27 cellular contexts compared by ENCODE assay signal in the genomic region with DNA sequence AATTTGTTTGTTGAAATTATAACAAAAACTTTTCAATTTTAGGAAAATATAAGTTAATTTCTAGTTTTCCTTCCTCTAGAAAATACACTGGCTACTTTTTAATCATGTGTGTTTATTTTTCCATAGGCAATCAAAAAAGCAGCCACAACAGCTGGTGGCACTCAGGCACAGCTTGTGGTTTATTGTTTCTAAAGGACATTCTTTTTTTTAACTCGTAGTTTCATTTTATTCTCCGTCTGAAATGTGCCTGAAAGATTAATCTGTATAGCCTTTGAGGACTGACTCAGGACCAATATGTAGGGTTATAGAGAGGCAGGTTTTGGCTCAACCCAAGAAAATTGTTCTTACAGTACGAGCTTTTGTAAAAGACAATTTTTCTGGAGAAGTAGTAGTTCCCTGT. TPM values are rescaled to one million over a fixed set of nuclear protein-coding genes. Genes with fewer than 3 reads are reported as not detected.
DNase-seq lines count a peak whose midpoint lies in the region; ATAC-seq and TF ChIP-seq lines count a peak whose summit lies in the region.
"Had no signal": no experiment of that assay in that cellular context is flagged by ENCODE, and none has a peak within 500 bp of the region (broad histone marks: within the 10 kb centered on the region; RNA-seq: fewer than 3 reads in every experiment).

No MANE protein-coding gene starts in this region.

- peak overlapping the region; percentile 50; the same call in 1 of the 2 replicates for H3K27ac ChIP-seq in IMR-90 (ENCODE audit: insufficient read depth, low read length)
- H3K27ac ChIP-seq in OCI-LY7 (ENCODE audit: low read depth, low read length, poor library complexity, severe bottlenecking), result no peak overlapping the region
- no peak overlapping the region for H3K27ac ChIP-seq in mesenchymal stem cell (ENCODE audit: low read length, poor library complexity, severe bottlenecking)
- H3K27ac ChIP-seq in GM23248, result no peak overlapping the region
- H3K27ac ChIP-seq: epithelial cell of prostate, gastroesophageal sphincter, uterus, VCaP had no signal

- peak overlapping the region; percentile 9; the same call in 1 of the 2 replicates for H3K4me2 ChIP-seq in IMR-90 (ENCODE audit: low read depth, low read length)
- H3K4me2 ChIP-seq in OCI-LY7 (ENCODE audit: low read length), result 0 out of 2 replicates have a peak overlapping the region, but pooled peaks have one; percentile 11
- no peak overlapping the region for H3K4me2 ChIP-seq in mesenchymal stem cell (ENCODE audit: low read length, poor library complexity, severe bottlenecking)
- H3K4me2 ChIP-seq in GM23248 (ENCODE audit: unreplicated experiment), result no peak overlapping the region
- H3K4me2 ChIP-seq: GM23338 had no signal

- H2AFZ ChIP-seq in IMR-90 (replicated peaks; ENCODE audit: low read length, poor library complexity), result no peak overlapping the region
- H2AFZ ChIP-seq in OCI-LY7 (ENCODE audit: low read length), result no peak overlapping the region
- H2AFZ ChIP-seq in mesenchymal stem cell (ENCODE audit: low read depth, low read length), result no peak overlapping the region
- H2AFZ ChIP-seq in GM23248, result no peak overlapping the region
- H2AFZ ChIP-seq: GM23338 had no signal

- H4K8ac ChIP-seq in IMR-90 (ENCODE audit: low read depth in 2 of 2, low read length in 2 of 2) (no peak overlapping the region), mesenchymal stem cell (ENCODE audit: low read length) (no peak overlapping the region)

- peaks cover 18% of the 10 kb centered on the region for H3K36me3 ChIP-seq in IMR-90 (ENCODE audit: control insufficient read depth, insufficient read depth, low read length)
- peaks cover 64% of the 10 kb centered on the region for H3K36me3 ChIP-seq in OCI-LY7 (ENCODE audit: insufficient read depth, low read length)
- peaks cover 16 to 83% of the 10 kb centered on the region in 2 experiments for H3K36me3 ChIP-seq in mesenchymal stem cell (ENCODE audit: control insufficient read depth in 1 of 2, insufficient read depth in 2 of 2, low read depth in 1 of 2, low read length in 2 of 2)
- peaks cover 21% of the 10 kb centered on the region; the same call in 1 of the 2 replicates for H3K36me3 ChIP-seq in GM23248 (ENCODE audit: low read depth)
- H3K36me3 ChIP-seq: uterus had no signal

- no peaks in the 10 kb centered on the region for H3K9me2 ChIP-seq in OCI-LY7 (ENCODE audit: insufficient read depth, low read length)
- no peaks in the 10 kb centered on the region for H3K9me2 ChIP-seq in GM23248 (ENCODE audit: insufficient read depth)

- DNase-seq in AG08396 (ENCODE audit: low spot score) (peak; percentile 20), IMR-90 (peak; percentile 43), OCI-LY7 (ENCODE audit: low spot score) (peak; percentile 14), mesenchymal stem cell (peak; percentile 54), NCI-H1105 treated with DMSO at 0.1 percent for 48 hours (lab: John Stamatoyannopoulos, UW) (no peak), GM23248 (no peak), HUDEP-2 (lab: John Stamatoyannopoulos, UW; ENCODE audit: unreplicated experiment in 76 of 76) (no peak)
- DNase-seq in activated CD4-positive, alpha-beta T cell treated with anti-CD3 and anti-CD28 coated beads for 1 hour, result no peak
- DNase-seq: activated CD4-positive, alpha-beta T cell treated with anti-CD3 and anti-CD28 coated beads, Interleukin-2, amount 50 U/mL, for 48 hours; activated naive CD4-positive, alpha-beta T cell treated with Interleukin-2 at 50 U/mL for 16 hours; caudate nucleus; CD4-positive, CD25-positive, alpha-beta regulatory T cell; DMS153; Karpas-422; kidney glomerular epithelial cell; mesendoderm; NCI-H1436 treated with DMSO at 0.1 percent for 48 hours; posterior cingulate gyrus; small intestine; stimulated activated CD4-positive, alpha-beta T cell treated with anti-CD3 and anti-CD28 coated beads, Interleukin-4, amount 100 ng/mL, for 1 hour; T-helper 1 cell; uterus had no signal

- dilution Hi-C loops in IMR-90 (cut with HindIII; ENCODE audit: low sequenced_read_pairs, unreplicated experiment), result no loop called here

- POLR2A ChIA-PET in IMR-90 (lab: Charles Lee; ENCODE audit: unreplicated experiment), result no interaction called here
- POLR2A ChIA-PET in OCI-LY7 (lab: Charles Lee), result no interaction called here

- H4K91ac ChIP-seq in IMR-90 (ENCODE audit: insufficient read depth, low read depth, low read length), result no peak overlapping the region
- H4K91ac ChIP-seq in mesenchymal stem cell (ENCODE audit: low read length), result no peak overlapping the region

- TF ChIP-seq POLR2A in IMR-90 (IDR thresholded peaks at IDR 0.05; ENCODE audit: low read depth, low read length), result no peak

- H4K20me1 ChIP-seq in IMR-90 (ENCODE audit: insufficient read depth, low read length), result no peaks in the 10 kb centered on the region
- no peaks in the 10 kb centered on the region for H4K20me1 ChIP-seq in OCI-LY7 (ENCODE audit: insufficient read depth, low read length)
- H4K20me1 ChIP-seq in GM23248 (ENCODE audit: insufficient read depth), result no peaks in the 10 kb centered on the region

- no peak overlapping the region for H3K4ac ChIP-seq in IMR-90 (ENCODE audit: low read depth, low read length)
- H3K4ac ChIP-seq in mesenchymal stem cell (ENCODE audit: low read depth in 1 of 2, low read length in 2 of 2), result no peak overlapping the region

- TF ChIP-seq CTCF in IMR-90 (conservative IDR thresholded peaks at IDR 0.05; ENCODE audit: low read depth, low read length), result no peak
- no peak for TF ChIP-seq CTCF in OCI-LY7 (conservative IDR thresholded peaks at IDR 0.05; ENCODE audit: low read length)

- no peak overlapping the region for H3K14ac ChIP-seq in IMR-90 (replicated peaks; ENCODE audit: low read depth, low read length)
- no peak overlapping the region for H3K14ac ChIP-seq in mesenchymal stem cell (ENCODE audit: low read length in 2 of 2)

- H2AK9ac ChIP-seq in IMR-90 (replicated peaks; ENCODE audit: low read depth, low read length, poor library complexity), result no peak overlapping the region

- no peak overlapping the region for H4K5ac ChIP-seq in IMR-90 (ENCODE audit: low read depth, low read length)

- no peak for TF ChIP-seq RAD21 in IMR-90 (IDR thresholded peaks at IDR 0.05; ENCODE audit: low read length)

- H3K4me1 ChIP-seq in IMR-90 (ENCODE audit: control insufficient read depth, insufficient read depth, low read length) (peaks cover 10% of the 10 kb centered on the region), OCI-LY7 (ENCODE audit: insufficient read depth, low read length, poor library complexity, severe bottlenecking) (peaks cover 7% of the 10 kb centered on the region), mesenchymal stem cell (ENCODE audit: control insufficient read depth, insufficient read depth, low read depth, low read length) (no peaks in the 10 kb centered on the region), GM23248 (ENCODE audit: insufficient read depth) (no peaks in the 10 kb centered on the region)
- H3K4me1 ChIP-seq: uterus had no signal

- no peak overlapping the region for H2BK12ac ChIP-seq in mesenchymal stem cell (ENCODE audit: low read length in 2 of 2)

- BruUV-seq in IMR-90 (replicated peaks; lab: Mats Ljungman, UMichigan), result no TSS peak
- no TSS peak for BruUV-seq in OCI-LY7 (replicated peaks; lab: Mats Ljungman, UMichigan)

- H3K79me2 ChIP-seq in OCI-LY7 (ENCODE audit: insufficient read depth, low read depth, low read length) (no peaks in the 10 kb centered on the region), GM23248 (ENCODE audit: insufficient read depth) (no peaks in the 10 kb centered on the region)

- in situ Hi-C loops in IMR-90 (cut with MboI; ENCODE audit: low sequenced_read_pairs), result no loop called here
- in situ Hi-C loops in GM23248 (cut with MboI), result no loop called here

- ATAC-seq in IMR-90 (ENCODE audit: low read depth), result peak; percentile 53
- ATAC-seq: gastroesophageal sphincter, GM23338, Right ventricle myocardium inferior had no signal

- H3K27me3 ChIP-seq in IMR-90 (ENCODE audit: control insufficient read depth, insufficient read depth, low read length), result no peaks in the 10 kb centered on the region
- no peaks in the 10 kb centered on the region for H3K27me3 ChIP-seq in mesenchymal stem cell (ENCODE audit: control insufficient read depth in 1 of 2, insufficient read depth in 1 of 2, low read length in 2 of 2)
- H3K27me3 ChIP-seq in GM23248 (replicated peaks; ENCODE audit: insufficient read depth), result no peaks in the 10 kb centered on the region
- H3K27me3 ChIP-seq: gastroesophageal sphincter, uterus had no signal

- H2BK120ac ChIP-seq in IMR-90 (ENCODE audit: low read depth, low read length) (no peak overlapping the region), mesenchymal stem cell (ENCODE audit: low read depth, low read length) (no peak overlapping the region)

- H3K9me3 ChIP-seq in IMR-90 (ENCODE audit: control insufficient read depth, insufficient read depth, low read length) (no peaks in the 10 kb centered on the region), OCI-LY7 (ENCODE audit: low read length) (no peaks in the 10 kb centered on the region), mesenchymal stem cell (ENCODE audit: control insufficient read depth, low read length) (no peaks in the 10 kb centered on the region), GM23248 (ENCODE audit: low read depth) (no peaks in the 10 kb centered on the region)
- H3K9me3 ChIP-seq: gastroesophageal sphincter, uterus had no signal

- H2BK5ac ChIP-seq in IMR-90 (ENCODE audit: low read depth, low read length, poor library complexity, severe bottlenecking) (no peak overlapping the region), mesenchymal stem cell (ENCODE audit: low read depth, low read length, poor library complexity, severe bottlenecking) (no peak overlapping the region)

- no CpG with 5 or more reads among the region's 3 CpGs for WGBS in IMR-90 (ENCODE audit: extremely low coverage in 2 of 2, insufficient read length in 1 of 2), 2 experiments
- WGBS in mesenchymal stem cell, result 86% methylated on average over 3 of the region's 3 CpGs
- WGBS in GM23248 (ENCODE audit: low coverage in 1 of 2, low lambda C conversion rate in 2 of 2, missing lambda C conversion rate in 2 of 2), 2 experiments, result 63 to 64% methylated on average over 3 of the region's 3 CpGs

- H3K9ac ChIP-seq in IMR-90 (ENCODE audit: low read depth, low read length) (no peak overlapping the region), mesenchymal stem cell (ENCODE audit: low read length) (no peak overlapping the region), GM23248 (no peak overlapping the region)

- H2BK15ac ChIP-seq in IMR-90 (ENCODE audit: low read depth, low read length) (no peak overlapping the region), mesenchymal stem cell (ENCODE audit: low read depth, poor library complexity, severe bottlenecking) (no peak overlapping the region)

- no peak overlapping the region for H3K56ac ChIP-seq in IMR-90 (ENCODE audit: extremely low read depth, insufficient read depth, low read length)

- H3K79me1 ChIP-seq in IMR-90 (ENCODE audit: low read depth in 1 of 2, low read length in 2 of 2), result peaks cover 0 to 4% of the 10 kb centered on the region in 2 experiments; a peak in 1 of 4 replicates
- peaks cover 2% of the 10 kb centered on the region for H3K79me1 ChIP-seq in mesenchymal stem cell (replicated peaks; ENCODE audit: low read length, poor library complexity, severe bottlenecking)

- H2AK5ac ChIP-seq in IMR-90 (ENCODE audit: low read depth, low read length) (no peak overlapping the region), mesenchymal stem cell (ENCODE audit: low read length, severe bottlenecking) (no peak overlapping the region)

- H2BK20ac ChIP-seq in IMR-90 (ENCODE audit: low read depth, low read length), result no peak overlapping the region

- CTCF ChIA-PET in IMR-90 (lab: Yijun Ruan, JAX) (interaction anchor here (0.5 to 1.0 kb wide), 2 partner anchors 55 to 83 kb away, joined by 3 to 4 read pairs; no protein-coding TSS in a partner anchor), OCI-LY7 (lab: Charles Lee; ENCODE audit: unreplicated experiment) (no interaction called here)

- H3K23ac ChIP-seq in IMR-90 (ENCODE audit: low read depth, low read length) (no peak overlapping the region), mesenchymal stem cell (ENCODE audit: low read length in 2 of 2) (no peak overlapping the region)

- no peak overlapping the region for H3K18ac ChIP-seq in IMR-90 (ENCODE audit: low read depth, low read length)
- H3K18ac ChIP-seq in mesenchymal stem cell (ENCODE audit: low read depth in 1 of 2, low read length in 2 of 2), result no peak overlapping the region

- H3K4me3 ChIP-seq in IMR-90 (ENCODE audit: insufficient read depth, low read depth, low read length) (no peak overlapping the region), OCI-LY7 (ENCODE audit: low read depth, low read length, poor library complexity, severe bottlenecking) (no peak overlapping the region), mesenchymal stem cell (ENCODE audit: insufficient read depth in 1 of 2, low read depth in 1 of 2, low read length in 2 of 2) (no peak overlapping the region), GM23248 (no peak overlapping the region)
- H3K4me3 ChIP-seq: gastroesophageal sphincter, GM23338, uterus had no signal

- H3F3A ChIP-seq in GM23248 (ENCODE audit: insufficient read depth), result no peaks in the 10 kb centered on the region

- intact Hi-C loops in IMR-90 (cut with micrococcal nuclease) (loop anchor here (1.0 kb wide), 1 partner anchor 20 kb away; no protein-coding TSS in a partner anchor), OCI-LY7 (cut with micrococcal nuclease; ENCODE audit: unreplicated experiment) (no loop called here)

- 0 out of 2 replicates have a peak, but pooled peaks cover 3% of the 10 kb centered on the region for H3K9me1 ChIP-seq in IMR-90 (ENCODE audit: insufficient read depth, low read length)

RNA-seq across cellular contexts. Expression of a gene that starts 20.6 kb away (rescaled TPM):
- total RNA-seq in IMR-90 (2012; rRNA removed) (54.8 and 68.3 TPM in 2 replicates), OCI-LY7 (2022) (29.7 and 30.1 TPM in 2 replicates)
- polyA plus RNA-seq in IMR-90 (2012; rRNA removed) (22.5 and 28.6 TPM in 2 replicates), GM23248 (2016; fragmentation: Nextera tagmentation; extraction: Ambion mirVana) (56.6 and 57.1 TPM in 2 replicates)
- 17.3 and 22.0 TPM in 2 replicates for polyA plus RNA-seq in IMR-90 (2012; cell fraction: cytosol; rRNA removed)
- polyA plus RNA-seq in IMR-90 (2012; cell fraction: nucleus; rRNA removed; ENCODE audit: low replicate concordance), result 23.2 and 62.6 TPM in 2 replicates
- 17.2 and 19.8 TPM in 2 replicates for total RNA-seq in OCI-LY7 (2014; rRNA removed; shearing (Covaris generic))
- polyA plus RNA-seq in mesenchymal stem cell (2013, experiment 1 of 2), result 36.7 TPM
- 39.6 TPM for polyA plus RNA-seq in mesenchymal stem cell (2013, experiment 2 of 2)
- 86.7 and 97.1 TPM in 2 replicates for total RNA-seq in GM23248 (2014; rRNA removed; shearing (Covaris generic))

RNA-seq across cellular contexts. Expression of a gene that starts 26.6 kb away (rescaled TPM):
- 8.6 and 10.0 TPM in 2 replicates for total RNA-seq in IMR-90 (2012; rRNA removed)
- polyA plus RNA-seq in IMR-90 (2012; rRNA removed), result 2.3 and 2.6 TPM in 2 replicates
- polyA plus RNA-seq in IMR-90 (2012; cell fraction: cytosol; rRNA removed), result 0.63 and 1.5 TPM in 2 replicates
- polyA plus RNA-seq in IMR-90 (2012; cell fraction: nucleus; rRNA removed; ENCODE audit: low replicate concordance), result 1.5 and 4.8 TPM in 2 replicates
- total RNA-seq in OCI-LY7 (2014; rRNA removed; shearing (Covaris generic)), result 18.6 and 24.6 TPM in 2 replicates
- total RNA-seq in OCI-LY7 (2022), result 16.3 and 19.6 TPM in 2 replicates
- 10.4 TPM for polyA plus RNA-seq in mesenchymal stem cell (2013, experiment 1 of 2)
- polyA plus RNA-seq in mesenchymal stem cell (2013, experiment 2 of 2), result 10.1 TPM
- 10.2 and 15.3 TPM in 2 replicates for total RNA-seq in GM23248 (2014; rRNA removed; shearing (Covaris generic))
- polyA plus RNA-seq in GM23248 (2016; fragmentation: Nextera tagmentation; extraction: Ambion mirVana), result 6.2 and 6.9 TPM in 2 replicates

Comparison
In these comparisons a context has a peak if more than half of its experiments do, and no peak if none do; other contexts are left out.
1. DNase-seq: peak in AG08396 (single experiment), IMR-90 (single experiment), OCI-LY7 (single experiment) and mesenchymal stem cell (single experiment); none in activated CD4-positive, alpha-beta T cell treated with anti-CD3 and anti-CD28 coated beads for 1 hour (single experiment), NCI-H1105 treated with DMSO at 0.1 percent for 48 hours (single experiment), GM23248 (single experiment) and HUDEP-2 (0 of 76).
2. H3K4me2 ChIP-seq: peak in IMR-90 (single experiment) and OCI-LY7 (single experiment); none in mesenchymal stem cell (single experiment) and GM23248 (single experiment).